Comparison of ENCODE assay signal across 8 cellular contexts in genomic region chr11:72643547-72643946, GRCh38. TPM values are rescaled to one million over a fixed set of nuclear protein-coding genes. Genes with fewer than 3 reads are reported as not detected.
DNase-seq lines count a peak whose midpoint lies in the region; ATAC-seq and TF ChIP-seq lines count a peak whose summit lies in the region.

No MANE protein-coding gene starts in this region.

- H3K4me1 ChIP-seq in ACC112 (ENCODE audit: control insufficient read depth, insufficient read depth, low read length, unreplicated experiment), result peaks cover 5% of the 10 kb centered on the region

- DNase-seq in H4 (ENCODE audit: low spot score) (peak; percentile 40), NCI-H1436 treated with DMSO at 0.1 percent for 48 hours (lab: John Stamatoyannopoulos, UW) (no peak)

- no peak overlapping the region for H2AFZ ChIP-seq in ACC112 (ENCODE audit: low read length, unreplicated experiment)

- TF ChIP-seq CTCF in VCaP (conservative IDR thresholded peaks at IDR 0.05), result no peak

- peaks cover 35% of the 10 kb centered on the region for H3K27me3 ChIP-seq in ACC112 (ENCODE audit: insufficient read depth, low read length)

- H3K36me3 ChIP-seq in ACC112 (ENCODE audit: insufficient read depth, low read length), result no peaks in the 10 kb centered on the region

- no peak for ATAC-seq in GM21825 (IDR thresholded peaks at IDR 0.05; ENCODE audit: unreplicated experiment)
- no peak for ATAC-seq in HG02678 (IDR thresholded peaks at IDR 0.05; ENCODE audit: unreplicated experiment)
- no peak for ATAC-seq in HG03457 (IDR thresholded peaks at IDR 0.05; ENCODE audit: unreplicated experiment)

- no peaks in the 10 kb centered on the region for H3K79me2 ChIP-seq in ACC112 (ENCODE audit: control insufficient read depth, insufficient read depth, low read length, unreplicated experiment)

- no peaks in the 10 kb centered on the region for H3K9me3 ChIP-seq in iPS-18c (ENCODE audit: control insufficient read depth, insufficient read depth, low read length)

- H3K4me3 ChIP-seq in ACC112 (ENCODE audit: low read depth, low read length), result peak overlapping the region; percentile 70; the same call in 1 of the 2 replicates
- H3K4me3 ChIP-seq in iPS-18c (ENCODE audit: insufficient read depth, low read depth, low read length), result peak overlapping the region; percentile 50

- H3K27ac ChIP-seq in ACC112 (ENCODE audit: low read depth, low read length) (no peak overlapping the region), VCaP (peak overlapping the region; percentile 53; the same call in 1 of the 2 replicates)

RNA-seq across cellular contexts. Expression of gene PDE2A, which starts 30.7 kb away (rescaled TPM):
- total RNA-seq in H4 (2014; rRNA removed; shearing (Covaris generic)), result 2.6 and 3.0 TPM in 2 replicates
